ENCODE assay signal across 22 cellular contexts in genomic region chr1:150997949-150998348, GRCh38. TPM values are rescaled to one million over a fixed set of nuclear protein-coding genes. Genes with fewer than 3 reads are reported as not detected.
A peak's percentile ranks its signal among the peaks of the same experiment; 100 is the strongest.
DNase-seq lines count a peak whose midpoint lies in the region; ATAC-seq and TF ChIP-seq lines count a peak whose summit lies in the region.
"Had no signal": no experiment of that assay in that cellular context is flagged by ENCODE, and none has a peak within 500 bp of the region (broad histone marks: within the 10 kb centered on the region; RNA-seq: fewer than 3 reads in every experiment).

No MANE protein-coding gene starts in this region.

- no peaks in the 10 kb centered on the region for H3K4me1 ChIP-seq in RWPE2 (ENCODE audit: insufficient read depth, poor library complexity, severe bottlenecking)
- H3K4me1 ChIP-seq: BE2C had no signal

- no peak for TF ChIP-seq CTCF in RWPE2 (IDR thresholded peaks at IDR 0.05; ENCODE audit: poor library complexity, severe bottlenecking)

- no peaks in the 10 kb centered on the region for H3K27me3 ChIP-seq in RWPE2 (ENCODE audit: insufficient read depth, poor library complexity, severe bottlenecking)
- no peaks in the 10 kb centered on the region for H3K27me3 ChIP-seq in layer of hippocampus (ENCODE audit: control insufficient read depth, insufficient read depth, low read length)
- H3K27me3 ChIP-seq: BE2C had no signal

- DNase-seq in DMS53 treated with DMSO at 0.1 percent for 48 hours (lab: John Stamatoyannopoulos, UW; ENCODE audit: unreplicated experiment) (peak; percentile 7), NCI-H2171 (lab: John Stamatoyannopoulos, UW) (peak; percentile 15), RWPE2 (ENCODE audit: low spot score) (no peak)
- DNase-seq in activated CD8-positive, alpha-beta memory T cell treated with anti-CD3 and anti-CD28 coated beads for 24 hours, result no peak
- no peak for DNase-seq in activated naive CD4-positive, alpha-beta T cell treated with anti-CD3 and anti-CD28 coated beads, Interleukin-2, amount 50 U/mL, for 72 hours (ENCODE audit: low spot score in 2 of 2)
- DNase-seq: BE2C, DND-41, H7, HFFc6, NCI-H1105, NCI-H146, NCI-H2029, NCI-H226, NCI-H524 treated with DMSO at 0.1 percent for 48 hours, NCI-H82, OCI-M1, SHP77 had no signal

- no peak overlapping the region for H3K4me3 ChIP-seq in RWPE2 (ENCODE audit: severe bottlenecking)
- H3K4me3 ChIP-seq: A549, GM12878 had no signal

- H3K36me3 Mint-ChIP-seq in activated naive CD4-positive, alpha-beta T cell treated with anti-CD3 and anti-CD28 coated beads, Interleukin-2, amount 50 U/mL, for 72 hours, result peaks cover 6 to 8% of the 10 kb centered on the region in 2 donors

- no peaks in the 10 kb centered on the region for H3K9me3 Mint-ChIP-seq in activated naive CD4-positive, alpha-beta T cell treated with anti-CD3 and anti-CD28 coated beads, Interleukin-2, amount 50 U/mL, for 72 hours
- H3K9me3 Mint-ChIP-seq: HFFc6 had no signal

- H3K27ac ChIP-seq in RWPE2 (ENCODE audit: poor library complexity, severe bottlenecking), result no peak overlapping the region
- peak overlapping the region; percentile 82 for H3K27ac ChIP-seq in layer of hippocampus (ENCODE audit: low read depth, low read length)
- H3K27ac ChIP-seq: A549 had no signal

- ATAC-seq in RWPE2 (ENCODE audit: low read depth) (peak; percentile 48), HG03175 (IDR thresholded peaks at IDR 0.05; ENCODE audit: unreplicated experiment) (no peak), HG02973 (IDR thresholded peaks at IDR 0.05; ENCODE audit: unreplicated experiment) (no peak)
- no peak for ATAC-seq in activated naive CD4-positive, alpha-beta T cell treated with anti-CD3 and anti-CD28 coated beads, Interleukin-2, amount 50 U/mL, for 72 hours
- ATAC-seq: A549, GM12878 had no signal

- no peaks in the 10 kb centered on the region for H3K9me3 ChIP-seq in RWPE2 (ENCODE audit: severe bottlenecking)
- H3K9me3 ChIP-seq: A549, BE2C had no signal

- no peak overlapping the region for H3K27ac Mint-ChIP-seq in activated naive CD4-positive, alpha-beta T cell treated with anti-CD3 and anti-CD28 coated beads, Interleukin-2, amount 50 U/mL, for 72 hours

- peaks cover 5% of the 10 kb centered on the region; the same call in 1 of the 2 replicates for H3K36me3 ChIP-seq in RWPE2 (ENCODE audit: low read depth)
- H3K36me3 ChIP-seq: BE2C had no signal

RNA-seq across cellular contexts. Expression of gene MINDY1, which starts 8.8 kb away (rescaled TPM):
- total RNA-seq in activated naive CD4-positive, alpha-beta T cell treated with anti-CD3 and anti-CD28 coated beads, Interleukin-2, amount 50 U/mL, for 72 hours, result 10 to 100 TPM; 23.3 to 32.3 TPM

RNA-seq across cellular contexts. Expression of gene PRUNE1, which starts 10.3 kb away (rescaled TPM):
- 10 to 100 TPM; 18.0 to 20.7 TPM for total RNA-seq in activated naive CD4-positive, alpha-beta T cell treated with anti-CD3 and anti-CD28 coated beads, Interleukin-2, amount 50 U/mL, for 72 hours

RNA-seq across cellular contexts. Expression of gene ANXA9, which starts 15.9 kb away (rescaled TPM):
- total RNA-seq in activated naive CD4-positive, alpha-beta T cell treated with anti-CD3 and anti-CD28 coated beads, Interleukin-2, amount 50 U/mL, for 72 hours, result not detected
- total RNA-seq: GM12878 had no signal

RNA-seq across cellular contexts. Expression of gene CERS2, which starts 23.3 kb away (rescaled TPM):
- 100 to 1,000 TPM; 110 to 134 TPM for total RNA-seq in activated naive CD4-positive, alpha-beta T cell treated with anti-CD3 and anti-CD28 coated beads, Interleukin-2, amount 50 U/mL, for 72 hours

RNA-seq across cellular contexts. Expression of gene BNIPL, which starts 38.4 kb away (rescaled TPM):
- 1 to 10 TPM in 1 of 2 donors, under 1 TPM in 1; 0.89 to 3.1 TPM for total RNA-seq in activated naive CD4-positive, alpha-beta T cell treated with anti-CD3 and anti-CD28 coated beads, Interleukin-2, amount 50 U/mL, for 72 hours

Comparison
In these comparisons a context has a peak if more than half of its experiments do, and no peak if none do; other contexts are left out.
1. DNase-seq: peak in DMS53 treated with DMSO at 0.1 percent for 48 hours (single experiment) and NCI-H2171 (single experiment); none in RWPE2 (single experiment), activated CD8-positive, alpha-beta memory T cell treated with anti-CD3 and anti-CD28 coated beads for 24 hours (single experiment) and activated naive CD4-positive, alpha-beta T cell treated with anti-CD3 and anti-CD28 coated beads, Interleukin-2, amount 50 U/mL, for 72 hours (0 of 2).